Comparison of ENCODE assay signal across 1 cellular context in genomic region chr7:77736991-77737390, GRCh38.
TF ChIP-seq lines count a peak whose summit lies in the region.

No MANE protein-coding gene starts in this region.

TF ChIP-seq in A549, 52 proteins besides CTCF, POLR2A, EP300 and RAD21 (continued from another document):
- no peak for TF ChIP-seq REST (IDR thresholded peaks at IDR 0.05)
- TF ChIP-seq ESRRA (IDR thresholded peaks at IDR 0.05; ENCODE audit: borderline replicate concordance, low read length) = no peak
- TF ChIP-seq MAX (IDR thresholded peaks at IDR 0.05) = no peak
- no peak for TF ChIP-seq ZNF302 (CRISPR knock-in tag; IDR thresholded peaks at IDR 0.05)
- TF ChIP-seq GATA3 (IDR thresholded peaks at IDR 0.05; ENCODE audit: borderline replicate concordance) = no peak
- no peak for TF ChIP-seq ELK1 (IDR thresholded peaks at IDR 0.05; ENCODE audit: low read depth, low read length)
- no peak for TF ChIP-seq FOSB (CRISPR knock-in tag; IDR thresholded peaks at IDR 0.05)
- no peak for TF ChIP-seq BCL3 (IDR thresholded peaks at IDR 0.05)
- TF ChIP-seq NR3C1 (IDR thresholded peaks at IDR 0.05) = no peak
- TF ChIP-seq CBX8 (IDR thresholded peaks at IDR 0.05) = no peak
